ENCODE assay signal across 17 cellular contexts in the genomic region with DNA sequence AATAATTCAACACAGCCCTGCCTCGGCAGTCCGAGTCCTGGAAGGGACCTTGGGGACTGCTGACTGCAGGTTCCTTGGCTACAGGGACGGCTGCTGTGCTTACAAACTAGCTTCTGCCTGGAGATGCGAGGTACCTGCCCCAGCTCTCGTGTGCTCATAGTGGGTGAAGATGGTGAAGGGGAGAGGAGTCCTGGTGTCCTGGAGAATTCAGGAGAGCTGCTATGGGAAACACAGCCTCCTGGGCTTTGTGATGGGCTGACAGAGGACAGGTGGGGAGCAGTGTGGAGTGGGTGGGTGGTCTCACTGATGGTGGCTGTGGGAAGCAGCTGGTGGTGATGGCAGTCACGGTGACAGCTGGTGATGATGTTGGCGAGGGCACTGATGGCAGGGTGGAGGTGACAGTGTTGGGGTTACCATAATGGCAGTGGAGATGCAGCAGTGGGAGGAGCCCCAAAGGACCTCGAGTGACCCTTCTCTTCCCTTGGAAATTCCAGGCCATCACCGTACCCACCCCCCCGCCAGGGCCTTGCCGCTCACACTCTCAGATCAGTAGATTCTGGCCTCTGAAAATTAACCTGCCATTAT.
"Had no signal": no experiment of that assay in that cellular context is flagged by ENCODE, and none has a peak within 500 bp of the region (broad histone marks: within the 10 kb centered on the region; RNA-seq: fewer than 3 reads in every experiment).

No MANE protein-coding gene starts in this region.

- ATAC-seq: activated CD8-positive, alpha-beta T cell treated with anti-CD3 and anti-CD28 coated beads, Interleukin-2, amount 10 ng/mL, durations not matched to agents 7 days and 5 days; activated naive CD8-positive, alpha-beta T cell treated with anti-CD3 and anti-CD28 coated beads, Interleukin-2, amount 50 U/mL, for 24 hours; foreskin keratinocyte; left lung; right cardiac atrium; stimulated activated naive CD8-positive, alpha-beta T cell treated with anti-CD3 and anti-CD28 coated beads, Interleukin-15, amount 100 ng/mL, for 72 hours had no signal

- H3K9me3 Mint-ChIP-seq: activated naive CD4-positive, alpha-beta T cell treated with anti-CD3 and anti-CD28 coated beads, Interleukin-2, amount 10 ng/mL, durations not matched to agents 7 days and 5 days; activated naive CD8-positive, alpha-beta T cell treated with anti-CD3 and anti-CD28 coated beads, Interleukin-2, amount 50 U/mL, for 24 hours; central memory CD8-positive, alpha-beta T cell; stimulated activated naive CD8-positive, alpha-beta T cell treated with anti-CD3 and anti-CD28 coated beads, Interleukin-15, amount 100 ng/mL, for 72 hours had no signal

- DNase-seq: activated CD4-positive, alpha-beta T cell treated with anti-CD3 and anti-CD28 coated beads for 4 hours; activated CD8-positive, alpha-beta T cell treated with anti-CD3 and anti-CD28 coated beads, Interleukin-2, amount 10 ng/mL, durations not matched to agents 7 days and 5 days; activated effector memory CD4-positive, alpha-beta T cell treated with Interleukin-2 at 50 U/mL for 16 hours; activated naive CD4-positive, alpha-beta T cell treated with anti-CD3 and anti-CD28 coated beads, Interleukin-2, amount 10 ng/mL, durations not matched to agents 7 days and 5 days; activated naive CD8-positive, alpha-beta T cell treated with anti-CD3 and anti-CD28 coated beads, Interleukin-2, amount 50 U/mL, for 24 hours; activated T-cell treated with anti-CD3 and anti-CD28 coated beads, Interleukin-2, amount 50 U/mL, for 48 hours; foreskin keratinocyte; kidney; right cardiac atrium; stimulated activated CD4-positive, alpha-beta T cell treated with anti-CD3 and anti-CD28 coated beads, Interleukin-2, amount 100 ng/mL, for 24 hours; stimulated activated naive CD8-positive, alpha-beta T cell treated with anti-CD3 and anti-CD28 coated beads, Interleukin-15, amount 100 ng/mL, for 72 hours; upper lobe of left lung had no signal

- H3K27ac ChIP-seq: coronary artery, foreskin keratinocyte, left lung, suprapubic skin, upper lobe of left lung had no signal

- H3K27me3 Mint-ChIP-seq: activated naive CD4-positive, alpha-beta T cell treated with anti-CD3 and anti-CD28 coated beads, Interleukin-2, amount 10 ng/mL, durations not matched to agents 7 days and 5 days; activated naive CD8-positive, alpha-beta T cell treated with anti-CD3 and anti-CD28 coated beads, Interleukin-2, amount 50 U/mL, for 24 hours; central memory CD8-positive, alpha-beta T cell; progenitor cell of endocrine pancreas; stimulated activated naive CD8-positive, alpha-beta T cell treated with anti-CD3 and anti-CD28 coated beads, Interleukin-15, amount 100 ng/mL, for 72 hours had no signal

- H3K4me3 Mint-ChIP-seq: activated CD8-positive, alpha-beta T cell treated with anti-CD3 and anti-CD28 coated beads, Interleukin-2, amount 10 ng/mL, durations not matched to agents 7 days and 5 days; activated naive CD4-positive, alpha-beta T cell treated with anti-CD3 and anti-CD28 coated beads, Interleukin-2, amount 10 ng/mL, durations not matched to agents 7 days and 5 days; activated naive CD8-positive, alpha-beta T cell treated with anti-CD3 and anti-CD28 coated beads, Interleukin-2, amount 50 U/mL, for 24 hours; central memory CD8-positive, alpha-beta T cell; stimulated activated naive CD8-positive, alpha-beta T cell treated with anti-CD3 and anti-CD28 coated beads, Interleukin-15, amount 100 ng/mL, for 72 hours had no signal

- H3K27ac Mint-ChIP-seq: activated CD8-positive, alpha-beta T cell treated with anti-CD3 and anti-CD28 coated beads, Interleukin-2, amount 10 ng/mL, durations not matched to agents 7 days and 5 days; activated naive CD4-positive, alpha-beta T cell treated with anti-CD3 and anti-CD28 coated beads, Interleukin-2, amount 10 ng/mL, durations not matched to agents 7 days and 5 days; activated naive CD8-positive, alpha-beta T cell treated with anti-CD3 and anti-CD28 coated beads, Interleukin-2, amount 50 U/mL, for 24 hours; progenitor cell of endocrine pancreas had no signal
